1 cellular context compared by ENCODE assay signal in genomic region chr7:80785961-80786360, GRCh38.
TF ChIP-seq lines count a peak whose summit lies in the region.

No MANE protein-coding gene starts in this region.

TF ChIP-seq in IMR-90, 13 proteins besides CTCF, POLR2A, EP300 and RAD21:
- TF ChIP-seq ELK1 (IDR thresholded peaks at IDR 0.05; ENCODE audit: borderline replicate concordance, low read depth, low read length) (no peak), MAZ (IDR thresholded peaks at IDR 0.05; ENCODE audit: borderline replicate concordance, low read depth, low read length) (no peak), FOS (IDR thresholded peaks at IDR 0.05; ENCODE audit: low read depth, low read length) (no peak), BHLHE40 (IDR thresholded peaks at IDR 0.05; ENCODE audit: low read depth, low read length) (no peak), CHD1 (IDR thresholded peaks at IDR 0.05; ENCODE audit: low read depth, low read length) (no peak), CEBPB (IDR thresholded peaks at IDR 0.05; ENCODE audit: low read depth, low read length) (no peak)
TF ChIP-seq in IMR-90: peak in this region for 0.
